ENCODE assay signal across 24 cellular contexts in the genomic region with DNA sequence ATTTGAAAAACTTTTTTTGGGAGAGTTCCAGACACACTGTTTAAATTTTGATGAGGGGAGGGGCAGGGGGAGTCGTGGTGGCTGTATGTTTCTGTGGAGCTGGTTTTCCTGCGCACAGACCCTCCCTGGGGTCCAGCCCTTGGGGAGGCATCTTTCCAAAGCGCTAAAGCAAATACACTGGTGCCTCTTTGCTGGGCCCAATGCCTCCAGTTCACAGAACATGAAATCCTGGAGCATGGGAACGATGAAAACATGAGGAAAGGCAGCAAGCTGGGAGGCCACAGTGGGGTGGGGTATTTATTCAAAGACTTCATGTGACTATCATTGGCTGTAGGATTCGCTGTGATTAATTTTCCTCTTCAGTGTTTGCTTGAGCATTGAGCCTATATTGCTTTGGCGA.
DNase-seq lines count a peak whose midpoint lies in the region; ATAC-seq, FAIRE-seq and TF ChIP-seq lines count a peak whose summit lies in the region.
"Had no signal": no experiment of that assay in that cellular context is flagged by ENCODE, and none has a peak within 500 bp of the region (broad histone marks: within the 10 kb centered on the region; RNA-seq: fewer than 3 reads in every experiment).

No MANE protein-coding gene starts in this region.

- peaks cover 5 to 7% of the 10 kb centered on the region in 2 experiments for H3K9me3 Mint-ChIP-seq in H9
- H3K9me3 Mint-ChIP-seq: activated CD8-positive, alpha-beta T cell treated with anti-CD3 and anti-CD28 coated beads for 36 hours; activated naive CD8-positive, alpha-beta T cell treated with anti-CD3 and anti-CD28 coated beads, Interleukin-2, amount 50 U/mL, for 24 hours had no signal

- intact Hi-C loops in psoas muscle (cut with DNase I) = no loop called here
- intact Hi-C loops in Right ventricle myocardium inferior (cut with DNase I) = no loop called here

- H4K5ac ChIP-seq in H9 (ENCODE audit: insufficient read length, low read depth, low read length) = no peak overlapping the region

- no peak overlapping the region for H2BK12ac ChIP-seq in H9 (ENCODE audit: insufficient read length, low read depth, low read length)

- no peak overlapping the region for H3K4ac ChIP-seq in H9 (ENCODE audit: low read depth, low read length)

- H3K27me3 Mint-ChIP-seq in H9 (ENCODE audit: low read depth) = no peaks in the 10 kb centered on the region; the same call in 1 of the 2 replicates
- peaks cover 33% of the 10 kb centered on the region for H3K27me3 Mint-ChIP-seq in T-helper 17 cell

- no peak overlapping the region for H3K27ac ChIP-seq in H9 (ENCODE audit: insufficient read length, low read depth, low read length)
- H3K27ac ChIP-seq in esophagus (ENCODE audit: low read depth in 2 of 2, low read length in 1 of 2) = peak overlapping the region; percentile 60 to 82
- H3K27ac ChIP-seq in psoas muscle = peak overlapping the region; percentile 21
- H3K27ac ChIP-seq: gastroesophageal sphincter, right atrium auricular region had no signal

- DNase-seq in H9 = no peak
- DNase-seq in NCI-H345 (lab: John Stamatoyannopoulos, UW) = peak; percentile 88
- no peak for DNase-seq in psoas muscle
- no peak for DNase-seq in Right ventricle myocardium inferior (ENCODE audit: missing footprints)
- no peak for DNase-seq in T-helper 17 cell
- no peak for DNase-seq in D721Med (ENCODE audit: insufficient read length, low spot score)
- DNase-seq: activated CD8-positive, alpha-beta T cell treated with anti-CD3 and anti-CD28 coated beads for 36 hours; activated effector memory CD4-positive, alpha-beta T cell treated with anti-CD3 and anti-CD28 coated beads, Interleukin-2, amount 50 U/mL, for 16 hours; activated naive CD8-positive, alpha-beta T cell treated with anti-CD3 and anti-CD28 coated beads, Interleukin-2, amount 50 U/mL, for 24 hours; activated T-cell treated with anti-CD3 and anti-CD28 coated beads for 4 hours; effector CD4-positive, alpha-beta T cell; erythroblast; GDM1; HCEC 1CT; kidney glomerular epithelial cell; MG63; NCI-H187 treated with DMSO at 0.1 percent for 48 hours; NCI-H510A treated with DMSO at 0.1 percent for 48 hours had no signal

- peaks cover 2% of the 10 kb centered on the region; the same call in 1 of the 2 replicates for H3K4me1 ChIP-seq in H9 (ENCODE audit: insufficient read depth, low read length)
- no peaks in the 10 kb centered on the region for H3K4me1 ChIP-seq in esophagus (ENCODE audit: control insufficient read depth in 2 of 2, insufficient read depth in 2 of 2, low read length in 1 of 2)
- peaks cover 19% of the 10 kb centered on the region for H3K4me1 ChIP-seq in psoas muscle
- H3K4me1 ChIP-seq: right atrium auricular region had no signal

- H3K27me3 ChIP-seq in H9 (ENCODE audit: insufficient read depth, low read length) (peaks cover 2% of the 10 kb centered on the region; the same call in 1 of the 2 replicates), esophagus (ENCODE audit: control insufficient read depth in 1 of 2, insufficient read depth in 2 of 2, low read length in 2 of 2) (no peaks in the 10 kb centered on the region), psoas muscle (ENCODE audit: insufficient read depth in 3 of 3, low read length in 2 of 3) (no peaks in the 10 kb centered on the region)
- H3K27me3 ChIP-seq: gastroesophageal sphincter, MG63, right atrium auricular region had no signal

- TF ChIP-seq CTCF in H9 (conservative IDR thresholded peaks at IDR 0.05) (no peak), psoas muscle (IDR thresholded peaks at IDR 0.05) (no peak), D721Med (IDR thresholded peaks at IDR 0.05; ENCODE audit: insufficient read depth, missing control alignments) (no peak)

- no peak overlapping the region for H3K9ac ChIP-seq in H9 (ENCODE audit: extremely low read depth, insufficient read length, low read length)

- H3K18ac ChIP-seq in H9 (ENCODE audit: insufficient read length, low read depth, low read length) = no peak overlapping the region

- peak overlapping the region; percentile 36 for H2AFZ ChIP-seq in H9 (ENCODE audit: low read length)

- H3K36me3 ChIP-seq in esophagus (ENCODE audit: control insufficient read depth in 2 of 2, insufficient read depth in 2 of 2, low read length in 1 of 2) = no peaks in the 10 kb centered on the region
- H3K36me3 ChIP-seq in psoas muscle (ENCODE audit: insufficient read depth in 1 of 2, low read depth in 1 of 2) = no peaks in the 10 kb centered on the region
- H3K36me3 ChIP-seq: gastroesophageal sphincter, MG63, right atrium auricular region had no signal

- H2AK5ac ChIP-seq in H9 (ENCODE audit: insufficient read length, low read length) = no peak overlapping the region

- H3K14ac ChIP-seq in H9 (ENCODE audit: insufficient read depth, low read length) = no peak overlapping the region

- H2BK15ac ChIP-seq in H9 (ENCODE audit: low read depth, low read length) = no peak overlapping the region

- no peaks in the 10 kb centered on the region for H3K79me2 ChIP-seq in H9 (ENCODE audit: insufficient read depth, low read length)

- no peak overlapping the region for H3T11ph ChIP-seq in H9 (ENCODE audit: low read length)

- no peak for ATAC-seq in psoas muscle
- no peak for ATAC-seq in Right ventricle myocardium inferior
- ATAC-seq in T-helper 17 cell = no peak
- ATAC-seq: activated CD4-positive, CD25-positive, alpha-beta regulatory T cell treated with anti-CD3 and anti-CD28 coated beads, Interleukin-2, amount 50 U/mL, for 24 hours; activated CD8-positive, alpha-beta T cell treated with anti-CD3 and anti-CD28 coated beads for 36 hours; activated naive CD8-positive, alpha-beta T cell treated with anti-CD3 and anti-CD28 coated beads, Interleukin-2, amount 50 U/mL, for 24 hours; gastroesophageal sphincter had no signal

- H2BK120ac ChIP-seq in H9 (ENCODE audit: low read depth, low read length, poor library complexity, severe bottlenecking) = no peak overlapping the region

- FAIRE-seq in D721Med (lab: Jason Lieb, UNC) = no peak
- FAIRE-seq: GM18507 had no signal

- no peak overlapping the region for H3K56ac ChIP-seq in H9 (ENCODE audit: insufficient read length, low read depth, low read length)

- H3K23me2 ChIP-seq in H9 (ENCODE audit: insufficient read length, low read depth, low read length, poor library complexity, severe bottlenecking) = no peaks in the 10 kb centered on the region

- no peak overlapping the region for H3K4me3 Mint-ChIP-seq in H9
- no peak overlapping the region for H3K4me3 Mint-ChIP-seq in T-helper 17 cell
- H3K4me3 Mint-ChIP-seq: activated CD8-positive, alpha-beta T cell treated with anti-CD3 and anti-CD28 coated beads for 36 hours; activated naive CD8-positive, alpha-beta T cell treated with anti-CD3 and anti-CD28 coated beads, Interleukin-2, amount 50 U/mL, for 24 hours; CD14-positive monocyte had no signal

- H3K4me3 ChIP-seq in esophagus (ENCODE audit: low read depth in 1 of 2, low read length in 2 of 2) (no peak overlapping the region), psoas muscle (no peak overlapping the region)
- H3K4me3 ChIP-seq: gastroesophageal sphincter, MG63, right atrium auricular region had no signal

- H3K9me3 ChIP-seq in H9 (ENCODE audit: control insufficient read depth, low read depth, low read length) = no peaks in the 10 kb centered on the region
- H3K9me3 ChIP-seq in esophagus (ENCODE audit: control insufficient read depth in 2 of 2, insufficient read depth in 1 of 2, low read depth in 1 of 2, low read length in 1 of 2) = no peaks in the 10 kb centered on the region
- no peaks in the 10 kb centered on the region for H3K9me3 ChIP-seq in psoas muscle
- no peaks in the 10 kb centered on the region for H3K9me3 ChIP-seq in T-helper 17 cell (ENCODE audit: control insufficient read depth, low read length, poor library complexity, severe bottlenecking)
- H3K9me3 ChIP-seq: gastroesophageal sphincter, MG63, right atrium auricular region had no signal

- no peaks in the 10 kb centered on the region for H3K79me1 ChIP-seq in H9 (ENCODE audit: insufficient read depth, low read depth, low read length, poor library complexity, severe bottlenecking)

- H3K36me3 Mint-ChIP-seq in H9 (ENCODE audit: insufficient read depth in 1 of 3, low read depth in 3 of 3) (peaks cover 0 to 7% (median 4%) of the 10 kb centered on the region in 3 experiments; a peak in 4 of 7 replicates), T-helper 17 cell (ENCODE audit: low read depth) (no peaks in the 10 kb centered on the region)
- H3K36me3 Mint-ChIP-seq: CD14-positive monocyte had no signal

- H3K4me1 Mint-ChIP-seq in H9 (peaks cover 34 to 35% of the 10 kb centered on the region in 2 experiments), T-helper 17 cell (no peaks in the 10 kb centered on the region)
- H3K4me1 Mint-ChIP-seq: activated naive CD8-positive, alpha-beta T cell treated with anti-CD3 and anti-CD28 coated beads, Interleukin-2, amount 50 U/mL, for 24 hours; CD14-positive monocyte had no signal

- H3K23ac ChIP-seq in H9 (ENCODE audit: insufficient read length, low read depth, low read length) = no peak overlapping the region

- no peak overlapping the region for H4K91ac ChIP-seq in H9 (ENCODE audit: insufficient read length, low read depth, low read length)

- no peak overlapping the region for H2BK5ac ChIP-seq in H9 (ENCODE audit: insufficient read length, low read length)

- H2BK20ac ChIP-seq in H9 (ENCODE audit: low read depth, low read length, poor library complexity, severe bottlenecking) = no peak overlapping the region

- H4K20me1 ChIP-seq in H9 (ENCODE audit: control insufficient read depth, insufficient read depth, insufficient read length) = no peaks in the 10 kb centered on the region

- no peak overlapping the region; a peak in 1 of 7 replicates for H3K27ac Mint-ChIP-seq in H9
- no peak overlapping the region for H3K27ac Mint-ChIP-seq in T-helper 17 cell
- H3K27ac Mint-ChIP-seq: activated CD8-positive, alpha-beta T cell treated with anti-CD3 and anti-CD28 coated beads for 36 hours; activated naive CD8-positive, alpha-beta T cell treated with anti-CD3 and anti-CD28 coated beads, Interleukin-2, amount 50 U/mL, for 24 hours; CD14-positive monocyte had no signal

- H4K8ac ChIP-seq in H9 (replicated peaks; ENCODE audit: insufficient read length, low read depth, low read length) = no peak overlapping the region

- no CpG with 5 or more reads among the region's 6 CpGs for WGBS in H9 (ENCODE audit: extremely low coverage, insufficient read length, low lambda C conversion rate)
- WGBS in esophagus, 2 donors = 24 to 36% methylated on average over 6 of the region's 6 CpGs
- 43 to 50% (median 48%) methylated on average over 6 of the region's 6 CpGs for WGBS in psoas muscle, 3 donors

- no peak overlapping the region for H3K4me2 ChIP-seq in H9 (ENCODE audit: insufficient read depth, insufficient read length, low read length)
